Comparison of ENCODE assay signal across 14 cellular contexts in genomic region chr14:86640288-86640687, GRCh38.
DNase-seq lines count a peak whose midpoint lies in the region; FAIRE-seq and TF ChIP-seq lines count a peak whose summit lies in the region.
"Had no signal": no experiment of that assay in that cellular context is flagged by ENCODE, and none has a peak within 500 bp of the region (broad histone marks: within the 10 kb centered on the region; RNA-seq: fewer than 3 reads in every experiment).

No MANE protein-coding gene starts in this region.

- H3K27ac Mint-ChIP-seq in endothelial cell (ENCODE audit: unreplicated experiment), result peak overlapping the region; percentile 65
- no peak overlapping the region for H3K27ac Mint-ChIP-seq in activated CD4-positive, alpha-beta memory T cell treated with anti-CD3 and anti-CD28 coated beads for 36 hours
- H3K27ac Mint-ChIP-seq: CD8-positive, alpha-beta memory T cell; IgD-negative memory B cell had no signal

- in situ Hi-C loops in GM13976 (cut with MboI; ENCODE audit: low sequenced_read_pairs, unreplicated experiment), result no loop called here

- TF ChIP-seq CTCF in endothelial cell (IDR thresholded peaks at IDR 0.05; ENCODE audit: unreplicated experiment) (no peak), GM13976 (IDR thresholded peaks at IDR 0.05; ENCODE audit: borderline replicate concordance, control extremely low read depth, extremely low read depth, insufficient read depth, missing control alignments) (no peak)

- H3K27me3 Mint-ChIP-seq in endothelial cell (ENCODE audit: unreplicated experiment), result no peaks in the 10 kb centered on the region
- no peaks in the 10 kb centered on the region for H3K27me3 Mint-ChIP-seq in activated CD4-positive, alpha-beta memory T cell treated with anti-CD3 and anti-CD28 coated beads for 36 hours
- H3K27me3 Mint-ChIP-seq: CD8-positive, alpha-beta memory T cell; IgD-negative memory B cell had no signal

- no peaks in the 10 kb centered on the region for H3K36me3 Mint-ChIP-seq in endothelial cell (ENCODE audit: low read depth, unreplicated experiment)
- no peaks in the 10 kb centered on the region for H3K36me3 Mint-ChIP-seq in activated CD4-positive, alpha-beta memory T cell treated with anti-CD3 and anti-CD28 coated beads for 36 hours
- H3K36me3 Mint-ChIP-seq: CD8-positive, alpha-beta memory T cell; IgD-negative memory B cell had no signal

- POLR2A ChIA-PET in activated CD4-positive, alpha-beta memory T cell treated with anti-CD3 and anti-CD28 coated beads for 36 hours (lab: Charles Lee), result no interaction called here

- H3K4me1 Mint-ChIP-seq in endothelial cell (ENCODE audit: unreplicated experiment), result no peaks in the 10 kb centered on the region
- H3K4me1 Mint-ChIP-seq in activated CD4-positive, alpha-beta memory T cell treated with anti-CD3 and anti-CD28 coated beads for 36 hours (ENCODE audit: low read depth), result no peaks in the 10 kb centered on the region
- H3K4me1 Mint-ChIP-seq: CD8-positive, alpha-beta memory T cell; IgD-negative memory B cell had no signal

- no peaks in the 10 kb centered on the region for H3K9me3 Mint-ChIP-seq in endothelial cell (ENCODE audit: unreplicated experiment)
- H3K9me3 Mint-ChIP-seq in activated CD4-positive, alpha-beta memory T cell treated with anti-CD3 and anti-CD28 coated beads for 36 hours, result peaks cover 10% of the 10 kb centered on the region

- DNase-seq in NCI-H82 (lab: John Stamatoyannopoulos, UW) (peak; percentile 29), NCI-H82 treated with DMSO at 0.1 percent for 48 hours (lab: John Stamatoyannopoulos, UW; ENCODE audit: unreplicated experiment) (no peak), OCI-M1 (lab: John Stamatoyannopoulos, UW) (peak; percentile 4), endothelial cell (ENCODE audit: low spot score) (no peak), GM19239 (ENCODE audit: insufficient read length, low spot score) (no peak), GM13976 (ENCODE audit: low spot score) (no peak)
- DNase-seq in activated CD4-positive, alpha-beta memory T cell treated with anti-CD3 and anti-CD28 coated beads for 36 hours, result no peak
- DNase-seq: Caco-2; CD8-positive, alpha-beta memory T cell; GM23248; H7 had no signal

- H3K4me3 Mint-ChIP-seq in endothelial cell (ENCODE audit: unreplicated experiment), result no peak overlapping the region
- H3K4me3 Mint-ChIP-seq in activated CD4-positive, alpha-beta memory T cell treated with anti-CD3 and anti-CD28 coated beads for 36 hours, result no peak overlapping the region
- H3K4me3 Mint-ChIP-seq: CD8-positive, alpha-beta memory T cell; IgD-negative memory B cell had no signal

- intact Hi-C loops in activated CD4-positive, alpha-beta memory T cell treated with anti-CD3 and anti-CD28 coated beads for 36 hours (cut with micrococcal nuclease), result no loop called here

- CTCF ChIA-PET in activated CD4-positive, alpha-beta memory T cell treated with anti-CD3 and anti-CD28 coated beads for 36 hours (lab: Charles Lee), result no interaction called here

- no peak for FAIRE-seq in GM19239 (lab: Jason Lieb, UNC)
- FAIRE-seq: A549, GM18507 had no signal

Comparison
In these comparisons a context has a peak if more than half of its experiments do, and no peak if none do; other contexts are left out.
1. DNase-seq: peak in NCI-H82 (single experiment) and OCI-M1 (single experiment); none in NCI-H82 treated with DMSO at 0.1 percent for 48 hours (single experiment), endothelial cell (single experiment), GM19239 (single experiment), GM13976 (single experiment) and activated CD4-positive, alpha-beta memory T cell treated with anti-CD3 and anti-CD28 coated beads for 36 hours (single experiment).